8 cellular contexts compared by ENCODE assay signal in the genomic region with DNA sequence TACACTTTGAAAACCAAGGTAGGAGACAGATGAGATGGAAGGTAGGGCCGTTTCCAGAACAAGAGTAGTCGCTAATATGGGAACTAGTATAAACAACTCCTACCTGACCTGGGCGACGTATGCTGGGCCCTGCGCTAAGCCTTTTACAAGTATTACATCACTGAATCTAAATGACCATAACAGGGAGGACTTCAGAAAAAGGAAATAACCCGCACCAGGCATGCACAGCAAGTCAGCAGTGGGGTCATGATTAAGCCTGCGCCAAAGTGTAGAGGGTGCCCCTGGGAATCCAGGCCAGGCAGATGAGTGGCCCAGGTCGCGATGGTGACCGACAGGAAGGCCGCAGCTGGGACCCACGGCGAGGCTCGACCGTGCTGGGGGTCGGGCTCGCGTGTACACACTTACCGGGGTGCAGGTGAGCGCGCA. TPM values are rescaled to one million over a fixed set of nuclear protein-coding genes. Genes with fewer than 3 reads are reported as not detected.
DNase-seq lines count a peak whose midpoint lies in the region; ATAC-seq and TF ChIP-seq lines count a peak whose summit lies in the region.

No MANE protein-coding gene starts in this region.

- H3K23me2 ChIP-seq in H9 (ENCODE audit: insufficient read length, low read depth, low read length, poor library complexity, severe bottlenecking) = no peaks in the 10 kb centered on the region

- H4K20me1 ChIP-seq in H9 (ENCODE audit: control insufficient read depth, insufficient read depth, insufficient read length) (no peaks in the 10 kb centered on the region), SU-DHL-6 (ENCODE audit: low read depth, low read length) (no peaks in the 10 kb centered on the region)

- H2BK15ac ChIP-seq in H9 (ENCODE audit: low read depth, low read length) = no peak overlapping the region

- H2AFZ ChIP-seq in H9 (ENCODE audit: low read length) = no peak overlapping the region
- no peak overlapping the region for H2AFZ ChIP-seq in SU-DHL-6 (ENCODE audit: low read depth, low read length, severe bottlenecking)

- H3K23ac ChIP-seq in H9 (ENCODE audit: insufficient read length, low read depth, low read length) = no peak overlapping the region

- H3K4me1 ChIP-seq in H9 (ENCODE audit: insufficient read depth, low read length) (peaks cover 6% of the 10 kb centered on the region; the same call in 1 of the 2 replicates), gastrocnemius medialis (peaks cover 10 to 21% of the 10 kb centered on the region in 2 donors)

- no peaks in the 10 kb centered on the region for H3K9me3 Mint-ChIP-seq in H9

- no peak overlapping the region for H2AK5ac ChIP-seq in H9 (ENCODE audit: insufficient read length, low read length)

- H3K36me3 Mint-ChIP-seq in H9 (ENCODE audit: insufficient read depth in 1 of 3, low read depth in 3 of 3) = peaks cover 19 to 34% (median 29%) of the 10 kb centered on the region in 3 experiments

- H3K9me2 ChIP-seq in SU-DHL-6 (replicated peaks; ENCODE audit: insufficient read depth, low read length) = no peaks in the 10 kb centered on the region

- no peaks in the 10 kb centered on the region for H3K27me3 Mint-ChIP-seq in H9 (ENCODE audit: low read depth)

- no peak overlapping the region for H3K56ac ChIP-seq in H9 (ENCODE audit: insufficient read length, low read depth, low read length)

- H2BK5ac ChIP-seq in H9 (ENCODE audit: insufficient read length, low read length) = no peak overlapping the region

- DNase-seq in AG08396 (ENCODE audit: low spot score) (peak; percentile 25), H9 (no peak), foreskin fibroblast (peak in 1 of 2 donors; percentile 66), gastrocnemius medialis (peak in 1 of 2 donors; percentile 36), GM13977 (ENCODE audit: low spot score) (no peak), occipital lobe (lab: John Stamatoyannopoulos, UW) (no peak), COLO668 (lab: John Stamatoyannopoulos, UW; ENCODE audit: unreplicated experiment) (no peak)

- peak overlapping the region; percentile 14 for H3K14ac ChIP-seq in H9 (ENCODE audit: insufficient read depth, low read length)

- no peaks in the 10 kb centered on the region for H3K27me3 ChIP-seq in H9 (ENCODE audit: insufficient read depth, low read length)
- H3K27me3 ChIP-seq in SU-DHL-6 (ENCODE audit: low read length) = no peaks in the 10 kb centered on the region
- no peaks in the 10 kb centered on the region for H3K27me3 ChIP-seq in gastrocnemius medialis

- H3T11ph ChIP-seq in H9 (ENCODE audit: low read length) = no peak overlapping the region

- H3K4me2 ChIP-seq in H9 (ENCODE audit: insufficient read depth, insufficient read length, low read length) (peak overlapping the region; percentile 89), SU-DHL-6 (ENCODE audit: low read depth, low read length, poor library complexity, severe bottlenecking) (peak overlapping the region; percentile 95)

- peak overlapping the region; percentile 86 to 95 for H3K4me3 Mint-ChIP-seq in H9

- H3K27ac ChIP-seq in H9 (ENCODE audit: insufficient read length, low read depth, low read length) (no peak overlapping the region), SU-DHL-6 (ENCODE audit: low read depth, low read length) (peak overlapping the region; percentile 93), gastrocnemius medialis (peak overlapping the region; percentile 93 to 99 (median 96))

- no peak overlapping the region for H2BK20ac ChIP-seq in H9 (ENCODE audit: low read depth, low read length, poor library complexity, severe bottlenecking)

- no peak overlapping the region for H2BK12ac ChIP-seq in H9 (ENCODE audit: insufficient read length, low read depth, low read length)

- H3K9ac ChIP-seq in H9 (ENCODE audit: extremely low read depth, insufficient read length, low read length) (peak overlapping the region; percentile 37), SU-DHL-6 (ENCODE audit: low read length) (peak overlapping the region; percentile 86)

- H3K79me2 ChIP-seq in H9 (ENCODE audit: insufficient read depth, low read length) (peaks cover 20% of the 10 kb centered on the region; the same call in 1 of the 2 replicates), SU-DHL-6 (ENCODE audit: insufficient read depth, low read length) (peaks cover 36% of the 10 kb centered on the region)

- no peak overlapping the region for H3K4ac ChIP-seq in H9 (ENCODE audit: low read depth, low read length)

- H3K9me3 ChIP-seq in H9 (ENCODE audit: control insufficient read depth, low read depth, low read length) (no peaks in the 10 kb centered on the region), SU-DHL-6 (ENCODE audit: insufficient read depth, low read length) (no peaks in the 10 kb centered on the region), gastrocnemius medialis (no peaks in the 10 kb centered on the region)

- H4K91ac ChIP-seq in H9 (ENCODE audit: insufficient read length, low read depth, low read length) = no peak overlapping the region

- H3K36me3 ChIP-seq in SU-DHL-6 (ENCODE audit: low read length) = 0 out of 2 replicates have a peak, but pooled peaks cover 6% of the 10 kb centered on the region
- peaks cover 0 to 16% of the 10 kb centered on the region in 2 donors for H3K36me3 ChIP-seq in gastrocnemius medialis

- peaks cover 21 to 22% of the 10 kb centered on the region in 2 experiments for H3K4me1 Mint-ChIP-seq in H9

- H3K27ac Mint-ChIP-seq in H9 = peak overlapping the region; percentile 45 to 95 (median 89); a peak in 5 of 7 replicates

- intact Hi-C loops in gastrocnemius medialis (cut with DNase I; ENCODE audit: low total_unique reads) = loop anchor here (2.0 to 5.0 kb wide), 4 partner anchors 114 to 341 kb away; a partner anchor contains a TSS

- no peak for TF ChIP-seq POLR2A in gastrocnemius medialis (IDR thresholded peaks at IDR 0.05)

- no CpG with 5 or more reads among the region's 21 CpGs for WGBS in H9 (ENCODE audit: extremely low coverage, insufficient read length, low lambda C conversion rate)

- TF ChIP-seq CTCF in H9 (conservative IDR thresholded peaks at IDR 0.05) (no peak), SU-DHL-6 (IDR thresholded peaks at IDR 0.05; ENCODE audit: insufficient read depth, low read length, poor library complexity, severe bottlenecking) (no peak), foreskin fibroblast (IDR thresholded peaks at IDR 0.05; ENCODE audit: low read depth, low read length) (no peak), gastrocnemius medialis (IDR thresholded peaks at IDR 0.05 in 4 of 5, conservative IDR thresholded peaks at IDR 0.05 in 1 of 5) (no peak), GM13977 (IDR thresholded peaks at IDR 0.05; ENCODE audit: extremely low read depth, insufficient read depth, missing control alignments) (no peak)

- H3K4me3 ChIP-seq in SU-DHL-6 (ENCODE audit: insufficient read depth, low read length, poor library complexity, severe bottlenecking) (peak overlapping the region; percentile 56), foreskin fibroblast (ENCODE audit: low read depth in 1 of 2, low read length in 2 of 2) (peak overlapping the region; percentile 85 to 95), gastrocnemius medialis (peak overlapping the region; percentile 77 to 96 (median 94))

- ATAC-seq in gastrocnemius medialis = no peak

- H2BK120ac ChIP-seq in H9 (ENCODE audit: low read depth, low read length, poor library complexity, severe bottlenecking) = no peak overlapping the region

- peaks cover 34% of the 10 kb centered on the region for H3F3A ChIP-seq in SU-DHL-6 (ENCODE audit: insufficient read depth)

- no peak overlapping the region for H4K8ac ChIP-seq in H9 (replicated peaks; ENCODE audit: insufficient read length, low read depth, low read length)

- in situ Hi-C loops in gastrocnemius medialis (cut with MboI; ENCODE audit: low sequenced_read_pairs in 4 of 4) = loop anchor here in 1 of 4 donors (25.0 kb wide), 1 partner anchor 276 kb away; no protein-coding TSS in a partner anchor
- in situ Hi-C loops in GM13977 (cut with MboI; ENCODE audit: low pct_unique_long_range_greater_than_20kb, low sequenced_read_pairs, unreplicated experiment) = no loop called here

- H3K18ac ChIP-seq in H9 (ENCODE audit: insufficient read length, low read depth, low read length) = no peak overlapping the region

- H4K5ac ChIP-seq in H9 (ENCODE audit: insufficient read length, low read depth, low read length) = no peak overlapping the region

- H3K79me1 ChIP-seq in H9 (ENCODE audit: insufficient read depth, low read depth, low read length, poor library complexity, severe bottlenecking) = peaks cover 5% of the 10 kb centered on the region

RNA-seq across cellular contexts. Expression of a gene that starts 0.6 kb away (rescaled TPM):
- total RNA-seq in H9 (2021) (67.8 and 73.1 TPM in 2 replicates), gastrocnemius medialis (100 to 1,000 TPM in 2 of 4 donors, 10 to 100 TPM in 2; 51.8 to 111 (median 82.8) TPM), occipital lobe (19.8 TPM)

RNA-seq across cellular contexts. Expression of a gene that starts 5.8 kb away (rescaled TPM):
- total RNA-seq in H9 (2021) = 46.9 and 57.0 TPM in 2 replicates
- 1 to 10 TPM in 3 of 4 donors, under 1 TPM in 1; 0.39 to 9.7 (median 2.5) TPM for total RNA-seq in gastrocnemius medialis
- total RNA-seq in occipital lobe = 12.2 TPM

RNA-seq across cellular contexts. Expression of a gene that starts 19.4 kb away (rescaled TPM):
- total RNA-seq in H9 (2021) (12.7 and 13.4 TPM in 2 replicates), gastrocnemius medialis (1 to 10 TPM in 3 of 4 donors, not detected in 1; 1.2 to 2.6 (median 1.6) TPM), occipital lobe (14.3 TPM)

RNA-seq across cellular contexts. Expression of a gene that starts 34.9 kb away (rescaled TPM):
- total RNA-seq in H9 (2021) (49.5 and 51.8 TPM in 2 replicates), gastrocnemius medialis (1 to 10 TPM in 1 of 4 donors, under 1 TPM in 2, not detected in 1; 0.15 to 1.3 (median 0.27) TPM), occipital lobe (13.3 TPM)

RNA-seq across cellular contexts. Expression of a gene that starts 44.4 kb away (rescaled TPM):
- 2.4 and 3.3 TPM in 2 replicates for total RNA-seq in H9 (2021)
- not detected for total RNA-seq in gastrocnemius medialis
- total RNA-seq in occipital lobe = 14.8 TPM
